Comparison of ENCODE assay signal across 9 cellular contexts in genomic region chr19:54415208-54415900, GRCh38. TPM values are rescaled to one million over a fixed set of nuclear protein-coding genes. Genes with fewer than 3 reads are reported as not detected.
DNase-seq lines count a peak whose midpoint lies in the region; ATAC-seq and TF ChIP-seq lines count a peak whose summit lies in the region.
"Had no signal": no experiment of that assay in that cellular context is flagged by ENCODE, and none has a peak within 500 bp of the region (broad histone marks: within the 10 kb centered on the region; RNA-seq: fewer than 3 reads in every experiment).

Gene TTYH1, plus strand, starts transcription at chr19:54415464. Its CDS starts 89 bp downstream, at chr19:54415553.

- no peak within 1 kb of the TSS for H3K4ac ChIP-seq in neuronal stem cell (ENCODE audit: low read length)

- H2BK5ac ChIP-seq in neuronal stem cell (ENCODE audit: low read length): peak within 1 kb of the TSS; percentile 96

- H3K27me3 ChIP-seq in BLaER1 (peaks cover 22% of the 10 kb centered on the region), RWPE2 (ENCODE audit: insufficient read depth, poor library complexity, severe bottlenecking) (peaks cover 56% of the 10 kb centered on the region), neuronal stem cell (ENCODE audit: control insufficient read depth in 3 of 3, insufficient read depth in 3 of 3, low read depth in 1 of 3, low read length in 3 of 3) (no peaks in the 10 kb centered on the region), Peyer's patch (peaks cover 0 to 34% of the 10 kb centered on the region in 2 donors)

- H3K9ac ChIP-seq in BLaER1: peak within 1 kb of the TSS; percentile 79
- peak within 1 kb of the TSS; percentile 97 for H3K9ac ChIP-seq in neuronal stem cell (ENCODE audit: low read depth, low read length, poor library complexity)

- H3K18ac ChIP-seq in neuronal stem cell (ENCODE audit: low read length): peak within 1 kb of the TSS; percentile 97

- peak within 1 kb of the TSS; percentile 84 for H2BK120ac ChIP-seq in neuronal stem cell (ENCODE audit: low read depth, low read length)

- H4K91ac ChIP-seq in neuronal stem cell (ENCODE audit: low read depth, low read length, poor library complexity): peak within 1 kb of the TSS; percentile 14

- H3K4me1 ChIP-seq in BLaER1 (peaks cover 58% of the 10 kb centered on the region), RWPE2 (ENCODE audit: insufficient read depth, poor library complexity, severe bottlenecking) (no peaks in the 10 kb centered on the region), neuronal stem cell (ENCODE audit: control insufficient read depth in 2 of 2, insufficient read depth in 1 of 2, low read depth in 1 of 2, low read length in 2 of 2) (peaks cover 32 to 37% of the 10 kb centered on the region in 2 donors), Peyer's patch (no peaks in the 10 kb centered on the region)

- TF ChIP-seq CTCF in RWPE2 (IDR thresholded peaks at IDR 0.05; ENCODE audit: poor library complexity, severe bottlenecking) (peak; percentile 26), coronary artery (IDR thresholded peaks at IDR 0.05) (no peak), Peyer's patch (IDR thresholded peaks at IDR 0.05) (peak in 1 of 6 experiments; percentile 6)

- peak within 1 kb of the TSS; percentile 97 for H2AK5ac ChIP-seq in neuronal stem cell (ENCODE audit: low read depth, low read length)

- no peak within 1 kb of the TSS for H4K8ac ChIP-seq in neuronal stem cell (ENCODE audit: low read depth, low read length)

- peak within 1 kb of the TSS; percentile 87 for H2AFZ ChIP-seq in neuronal stem cell (ENCODE audit: low read length)

- no peak within 1 kb of the TSS for H3K14ac ChIP-seq in neuronal stem cell (ENCODE audit: low read length)

- peak within 1 kb of the TSS; percentile 39 for H3K23ac ChIP-seq in neuronal stem cell (ENCODE audit: low read depth, low read length, poor library complexity)

- no CpG with 5 or more reads among the region's 68 CpGs for WGBS in neuronal stem cell (ENCODE audit: extremely low coverage in 2 of 2, insufficient read length in 2 of 2, insufficient replicate concordance in 1 of 2), 2 donors

- no peak for TF ChIP-seq POLR2A in Peyer's patch (IDR thresholded peaks at IDR 0.05)

- H3K27ac ChIP-seq in BLaER1: peak within 1 kb of the TSS; percentile 79
- no peak within 1 kb of the TSS for H3K27ac ChIP-seq in RWPE2 (ENCODE audit: poor library complexity, severe bottlenecking)
- peak within 1 kb of the TSS in 1 of 2 donors; percentile 15 for H3K27ac ChIP-seq in coronary artery
- H3K27ac ChIP-seq in neuronal stem cell (replicated peaks; ENCODE audit: low read length): peak within 1 kb of the TSS; percentile 41
- H3K27ac ChIP-seq in Peyer's patch: no peak within 1 kb of the TSS

- no peak within 1 kb of the TSS for H2BK12ac ChIP-seq in neuronal stem cell (ENCODE audit: low read length)

- H3K4me2 ChIP-seq in BLaER1: peak within 1 kb of the TSS; percentile 96
- peak within 1 kb of the TSS; percentile 88 for H3K4me2 ChIP-seq in neuronal stem cell (ENCODE audit: insufficient read depth, low read length, poor library complexity, severe bottlenecking)

- peak within 1 kb of the TSS; percentile 76 for H3K4me3 ChIP-seq in BLaER1
- H3K4me3 ChIP-seq in RWPE2 (ENCODE audit: severe bottlenecking): no peak within 1 kb of the TSS
- H3K4me3 ChIP-seq in coronary artery: peak within 1 kb of the TSS; percentile 40
- peak within 1 kb of the TSS; percentile 78 to 94 for H3K4me3 ChIP-seq in neuronal stem cell (ENCODE audit: low read length in 2 of 2)
- no peak within 1 kb of the TSS for H3K4me3 ChIP-seq in Peyer's patch

- H3K79me1 ChIP-seq in neuronal stem cell (ENCODE audit: low read depth, low read length): peaks cover 18% of the 10 kb centered on the region

- DNase-seq in RWPE2 (ENCODE audit: low spot score): no peak
- DNase-seq in coronary artery (ENCODE audit: low spot score): no peak
- DNase-seq in neuronal stem cell (ENCODE audit: low spot score): no peak
- DNase-seq in Peyer's patch: no peak
- no peak for DNase-seq in 8988T
- DNase-seq in NCI-H2081 (lab: John Stamatoyannopoulos, UW): no peak
- DNase-seq: DMS79 treated with DMSO at 0.1 percent for 48 hours had no signal

- H3K36me3 ChIP-seq in BLaER1 (no peaks in the 10 kb centered on the region), RWPE2 (ENCODE audit: low read depth) (no peaks in the 10 kb centered on the region), neuronal stem cell (replicated peaks in 1 of 2; ENCODE audit: control insufficient read depth in 2 of 2, insufficient read depth in 2 of 2, low read length in 2 of 2) (peaks cover 11 to 15% of the 10 kb centered on the region in 2 donors), Peyer's patch (no peaks in the 10 kb centered on the region)

- H3K9me3 ChIP-seq in BLaER1 (no peaks in the 10 kb centered on the region), RWPE2 (ENCODE audit: severe bottlenecking) (no peaks in the 10 kb centered on the region), neuronal stem cell (replicated peaks in 1 of 2; ENCODE audit: control insufficient read depth in 2 of 2, insufficient read depth in 1 of 2, low read depth in 1 of 2, low read length in 2 of 2) (peaks cover 0 to 8% of the 10 kb centered on the region in 2 donors), Peyer's patch (no peaks in the 10 kb centered on the region)

- H4K20me1 ChIP-seq in BLaER1: no peaks in the 10 kb centered on the region

- ATAC-seq in RWPE2 (ENCODE audit: low read depth) (no peak), HG03159 (IDR thresholded peaks at IDR 0.05; ENCODE audit: unreplicated experiment) (no peak)

- H2BK15ac ChIP-seq in neuronal stem cell (ENCODE audit: low read length): peak within 1 kb of the TSS; percentile 69

RNA-seq across cellular contexts. Expression of gene TTYH1, which starts in this region (rescaled TPM):
- 504 TPM for polyA plus RNA-seq in neuronal stem cell (2013, experiment 1 of 2)
- polyA plus RNA-seq in neuronal stem cell (2013, experiment 2 of 2): 501 TPM
- total RNA-seq in Peyer's patch: under 1 TPM in 1 of 4 donors, not detected in 3; 0.35 TPM

Comparison
In these comparisons a context has a peak if more than half of its experiments do, and no peak if none do; other contexts are left out.
1. H3K27ac ChIP-seq: peak in BLaER1 (single experiment) and neuronal stem cell (single experiment); none in RWPE2 (single experiment) and Peyer's patch (0 of 4).
2. H3K4me3 ChIP-seq: peak in BLaER1 (single experiment), coronary artery (single experiment) and neuronal stem cell (2 of 2); none in RWPE2 (single experiment) and Peyer's patch (0 of 4).